ENCODE assay signal across 8 cellular contexts in the genomic region with DNA sequence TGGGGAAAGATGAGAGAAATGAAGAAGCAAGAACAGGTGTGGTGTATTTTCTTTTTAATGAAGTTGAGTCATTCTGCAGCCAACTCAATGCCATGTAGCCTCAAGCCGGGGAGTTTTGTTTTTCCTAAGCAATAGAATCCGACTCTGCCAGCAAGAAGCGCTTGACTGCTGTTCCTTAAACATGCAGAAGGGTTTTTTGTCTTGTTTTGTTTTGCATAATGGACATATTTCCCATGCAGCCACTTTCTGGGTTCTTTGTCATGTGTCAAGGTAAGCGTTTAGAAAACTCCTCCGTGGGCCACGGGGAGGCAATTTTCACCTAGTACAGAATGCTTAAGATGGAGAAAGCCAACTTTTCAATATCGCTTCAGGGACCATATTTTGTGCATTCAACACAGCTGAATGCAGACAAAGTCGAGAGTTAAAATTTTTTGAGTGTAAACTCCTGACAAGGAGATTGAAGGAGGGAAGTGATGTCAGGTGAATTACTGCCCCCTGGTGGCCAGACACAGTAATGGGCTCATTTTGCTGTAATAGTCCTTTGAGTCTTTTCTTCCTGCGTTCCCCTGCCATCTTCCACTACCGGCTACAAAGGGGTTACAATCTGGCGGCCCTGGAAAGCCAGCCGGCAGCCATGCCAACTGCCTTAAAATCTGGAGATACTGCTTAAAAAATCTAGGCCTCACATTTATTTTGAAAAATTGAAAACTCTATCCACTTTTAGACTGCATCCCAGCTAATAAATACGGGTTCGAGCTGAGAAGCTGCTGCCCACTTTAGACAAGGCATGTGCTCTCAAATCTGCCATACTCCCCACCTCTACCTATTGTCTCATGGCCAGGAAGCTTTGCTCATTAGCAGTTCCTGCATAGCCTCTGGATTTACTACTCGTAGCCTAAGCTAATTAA. TPM values are rescaled to one million over a fixed set of nuclear protein-coding genes. Genes with fewer than 3 reads are reported as not detected.
DNase-seq lines count a peak whose midpoint lies in the region; ATAC-seq and TF ChIP-seq lines count a peak whose summit lies in the region.

No MANE protein-coding gene starts in this region.

- BruUV-seq in mammary epithelial cell (replicated peaks; lab: Mats Ljungman, UMichigan), result no TSS peak

- H3K4me2 ChIP-seq in mammary epithelial cell (ENCODE audit: insufficient read depth, low read depth, low read length), result peak overlapping the region; percentile 0

- peak; percentile 63 for DNase-seq in AG20443 (ENCODE audit: low spot score)
- DNase-seq in NCI-H2029 (lab: John Stamatoyannopoulos, UW), result peak; percentile 26
- peak; percentile 50 for DNase-seq in mammary epithelial cell
- peak; percentile 61 for DNase-seq in kidney glomerular epithelial cell (lab: John Stamatoyannopoulos, UW)
- peak; percentile 77 for DNase-seq in stimulated activated CD4-positive, alpha-beta T cell treated with anti-CD3 and anti-CD28 coated beads, Interleukin-1b, Interleukin-23, amount 100 ng/mL, for 48 hours
- no peak for DNase-seq in GOT3 (lab: John Stamatoyannopoulos, UW)

- H3K36me3 ChIP-seq in mammary epithelial cell (ENCODE audit: insufficient read depth, low read length), result no peaks in the 10 kb centered on the region

- H3K4me3 ChIP-seq in mammary epithelial cell (replicated peaks in 1 of 3; ENCODE audit: insufficient read depth in 1 of 3, low read depth in 2 of 3, low read length in 3 of 3), result no peak overlapping the region

- in situ Hi-C loops in mammary epithelial cell (cut with MboI; ENCODE audit: low sequenced_read_pairs in 2 of 2), result no loop called here

- H3K27me3 ChIP-seq in mammary epithelial cell (ENCODE audit: insufficient read depth, low read length), result no peaks in the 10 kb centered on the region

- no peaks in the 10 kb centered on the region for H4K20me1 ChIP-seq in mammary epithelial cell (ENCODE audit: insufficient read depth, low read length)

- 21% methylated on average over 15 of the region's 15 CpGs for WGBS in mammary epithelial cell (ENCODE audit: low coverage, missing lambda C conversion rate)

- H3K79me2 ChIP-seq in mammary epithelial cell (ENCODE audit: insufficient read depth, low read length), result peaks cover 9% of the 10 kb centered on the region

- H3K9me3 ChIP-seq in mammary epithelial cell (replicated peaks; ENCODE audit: insufficient read depth, low read length), result no peaks in the 10 kb centered on the region

- no peak overlapping the region for H3K27ac ChIP-seq in VCaP
- no peak overlapping the region for H3K27ac ChIP-seq in mammary epithelial cell (ENCODE audit: insufficient read depth, low read depth, low read length)

- no peak overlapping the region for H3K9ac ChIP-seq in mammary epithelial cell (ENCODE audit: insufficient read depth, low read length)

- peak overlapping the region; percentile 5 for H2AFZ ChIP-seq in mammary epithelial cell (ENCODE audit: low read depth, low read length)

- TF ChIP-seq CTCF in VCaP (conservative IDR thresholded peaks at IDR 0.05) (peak; percentile 93), mammary epithelial cell (conservative IDR thresholded peaks at IDR 0.05 in 1 of 2, IDR thresholded peaks at IDR 0.05 in 1 of 2; ENCODE audit: extremely low read depth in 1 of 2, insufficient read depth in 1 of 2, low read depth in 1 of 2, low read length in 2 of 2) (peak; percentile 79 to 84)

- CTCF ChIA-PET in mammary epithelial cell (lab: Charles Lee; ENCODE audit: low non-redundant PET), result interaction anchor here (0.7 kb wide), 2 partner anchors 447 to 599 kb away, joined by 3 read pairs; no protein-coding TSS in a partner anchor

- dilution Hi-C loops in mammary epithelial cell (cut with HindIII; ENCODE audit: low sequenced_read_pairs), result no loop called here

- peaks cover 9% of the 10 kb centered on the region for H3K4me1 ChIP-seq in mammary epithelial cell (ENCODE audit: insufficient read depth, low read length)

- intact Hi-C loops in mammary epithelial cell (cut with micrococcal nuclease), result loop anchor here (1.0 to 2.0 kb wide), 4 partner anchors 337 to 594 kb away; no protein-coding TSS in a partner anchor

- ATAC-seq in GM21367 (IDR thresholded peaks at IDR 0.05; ENCODE audit: unreplicated experiment), result peak; percentile 26

RNA-seq across cellular contexts. Expression of a gene that starts 3.2 kb away (rescaled TPM):
- 1 to 10 TPM; 5.5 to 5.6 TPM for total RNA-seq in mammary epithelial cell
- 0.80 TPM for polyA plus RNA-seq in mammary epithelial cell
- not detected for polyA minus RNA-seq in mammary epithelial cell

RNA-seq across cellular contexts. Expression of a gene that starts 49.1 kb away (rescaled TPM):
- 10 to 100 TPM; 34.7 to 60.7 TPM for total RNA-seq in mammary epithelial cell
- 14.9 TPM for polyA plus RNA-seq in mammary epithelial cell
- 61.0 TPM for polyA minus RNA-seq in mammary epithelial cell

RNA-seq across cellular contexts. Expression of a gene that starts 50.5 kb away (rescaled TPM):
- 10 to 100 TPM; 55.3 to 77.6 TPM for total RNA-seq in mammary epithelial cell
- 79.1 TPM for polyA plus RNA-seq in mammary epithelial cell
- polyA minus RNA-seq in mammary epithelial cell, result 64.0 TPM
